ENCODE assay signal across 9 cellular contexts in the genomic region with DNA sequence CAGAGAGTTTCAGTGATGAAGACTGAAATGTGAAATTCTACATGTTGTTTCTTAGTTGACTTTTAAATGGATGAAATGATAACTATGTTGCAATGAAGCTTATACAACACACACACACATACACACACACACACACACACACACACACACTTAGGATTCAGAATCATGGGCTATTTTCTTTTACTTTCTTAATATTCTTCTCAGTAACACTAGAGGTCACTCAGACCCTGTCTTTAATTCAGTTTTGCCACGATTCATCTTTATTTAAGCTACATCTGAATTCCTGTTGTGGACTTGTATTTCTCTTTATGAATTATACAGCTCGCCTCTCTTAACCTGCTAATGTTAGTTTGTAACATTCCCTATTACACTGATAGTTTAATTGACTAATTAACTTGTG.
DNase-seq lines count a peak whose midpoint lies in the region; ATAC-seq and TF ChIP-seq lines count a peak whose summit lies in the region.
"Had no signal": no experiment of that assay in that cellular context is flagged by ENCODE, and none has a peak within 500 bp of the region (broad histone marks: within the 10 kb centered on the region; RNA-seq: fewer than 3 reads in every experiment).

No MANE protein-coding gene starts in this region.

- no peak overlapping the region for H3K4me3 ChIP-seq in GM12875 (ENCODE audit: low read depth, low read length)
- H3K4me3 ChIP-seq in HAP-1: no peak overlapping the region
- H3K4me3 ChIP-seq in body of pancreas: no peak overlapping the region

- H3K9me3 Mint-ChIP-seq in nephron progenitor cell: peaks cover 16% of the 10 kb centered on the region
- H3K9me3 Mint-ChIP-seq: central memory CD8-positive, alpha-beta T cell had no signal

- in situ Hi-C loops in HAP-1 (cut with MboI; ENCODE audit: low sequenced_read_pairs): no loop called here

- peaks cover 4% of the 10 kb centered on the region for H3K4me1 ChIP-seq in HAP-1
- no peaks in the 10 kb centered on the region for H3K4me1 ChIP-seq in body of pancreas

- WGBS in body of pancreas, 2 donors: 11 to 18% methylated on average over 2 of the region's 2 CpGs

- H3K4me1 Mint-ChIP-seq in nephron progenitor cell: no peaks in the 10 kb centered on the region
- H3K4me1 Mint-ChIP-seq: central memory CD8-positive, alpha-beta T cell had no signal

- no peak overlapping the region for H3K27ac Mint-ChIP-seq in nephron progenitor cell

- DNase-seq in amniotic epithelial cell (ENCODE audit: low read depth): peak; percentile 8
- no peak for DNase-seq in nephron progenitor cell
- no peak for DNase-seq in HAP-1 (ENCODE audit: low spot score in 2 of 2)
- no peak for DNase-seq in epidermal melanocyte (ENCODE audit: insufficient read length, low spot score)
- DNase-seq in body of pancreas: no peak
- no peak for DNase-seq in activated CD8-positive, alpha-beta memory T cell treated with anti-CD3 and anti-CD28 coated beads, Interleukin-2, amount 50 U/mL, for 48 hours

- peaks cover 4% of the 10 kb centered on the region for H3K27me3 Mint-ChIP-seq in nephron progenitor cell (ENCODE audit: low read depth, poor library complexity)
- H3K27me3 Mint-ChIP-seq: central memory CD8-positive, alpha-beta T cell had no signal

- TF ChIP-seq CTCF in GM12875 (IDR thresholded peaks at IDR 0.05; ENCODE audit: borderline replicate concordance, insufficient read depth, low read depth, low read length) (0 out of 2 replicates have a peak, but pooled peaks have one; percentile 1), nephron progenitor cell (IDR thresholded peaks at IDR 0.05) (peak; percentile 30), body of pancreas (IDR thresholded peaks at IDR 0.05) (peak in 3 of 7 experiments; percentile 9 to 27 (median 19))

- no peak for TF ChIP-seq POLR2A in body of pancreas (IDR thresholded peaks at IDR 0.05)

- H3K27me3 ChIP-seq in HAP-1 (ENCODE audit: low read depth) (no peaks in the 10 kb centered on the region; the same call in 1 of the 2 replicates), body of pancreas (no peaks in the 10 kb centered on the region)

- H3K36me3 ChIP-seq in HAP-1 (replicated peaks): no peaks in the 10 kb centered on the region
- no peaks in the 10 kb centered on the region for H3K36me3 ChIP-seq in body of pancreas (replicated peaks in 1 of 2; ENCODE audit: insufficient read depth in 1 of 2, low read depth in 2 of 2)

- peaks cover 5% of the 10 kb centered on the region for H3K36me3 Mint-ChIP-seq in nephron progenitor cell (ENCODE audit: low read depth)

- ATAC-seq in HG03565 (IDR thresholded peaks at IDR 0.05; ENCODE audit: unreplicated experiment) (peak; percentile 68), body of pancreas (no peak)

- no peak overlapping the region for H3K4me3 Mint-ChIP-seq in nephron progenitor cell
- H3K4me3 Mint-ChIP-seq: central memory CD8-positive, alpha-beta T cell had no signal

- H3K27ac ChIP-seq in body of pancreas: no peak overlapping the region

- H3K9me3 ChIP-seq in HAP-1 (no peaks in the 10 kb centered on the region), body of pancreas (no peaks in the 10 kb centered on the region)

- intact Hi-C loops in body of pancreas (cut with DNase I): no loop called here
